In genomic region chr3:197456271-197457091, GRCh38 we compare ENCODE assay signal across 1 cellular context.
A peak's percentile ranks its signal among the peaks of the same experiment; 100 is the strongest.
TF ChIP-seq lines count a peak whose summit lies in the region.

No MANE protein-coding gene starts in this region.

TF ChIP-seq in GM12878, 131 proteins besides CTCF, POLR2A, EP300 and RAD21 (continued from another document):
- TF ChIP-seq ZBTB11 (CRISPR knock-in tag; IDR thresholded peaks at IDR 0.05) (0 out of 2 replicates have a peak, but pooled peaks have one; percentile 4), EED (IDR thresholded peaks at IDR 0.05; ENCODE audit: low read depth) (peak; percentile 64; the same call in 1 of the 2 replicates), TAF1 (IDR thresholded peaks at IDR 0.05; ENCODE audit: borderline replicate concordance, low read depth, low read length) (peak; percentile 50; the same call in 1 of the 2 replicates), IKZF1 (conservative IDR thresholded peaks at IDR 0.05) (peak; percentile 95), ZNF687 (IDR thresholded peaks at IDR 0.05) (peak; percentile 62; the same call in 1 of the 2 replicates), DPF2 (IDR thresholded peaks at IDR 0.05) (0 out of 2 replicates have a peak, but pooled peaks have one; percentile 31), ETV6 (conservative IDR thresholded peaks at IDR 0.05 in 1 of 2, IDR thresholded peaks at IDR 0.05 in 1 of 2; ENCODE audit: borderline replicate concordance in 1 of 2, low read depth in 1 of 2) (peak in 1 of 2 experiments; percentile 95; a peak in 2 of 4 replicates), NR2F1 (conservative IDR thresholded peaks at IDR 0.05) (peak; percentile 43), MEF2B (IDR thresholded peaks at IDR 0.05; ENCODE audit: partially characterized antibody, poor library complexity, severe bottlenecking) (peak; percentile 12), MYB (IDR thresholded peaks at IDR 0.05; ENCODE audit: borderline replicate concordance, low read depth, low read length) (no peak), TCF12 (IDR thresholded peaks at IDR 0.05; ENCODE audit: low read depth, low read length) (no peak), HDGF (IDR thresholded peaks at IDR 0.05) (0 out of 2 replicates have a peak, but pooled peaks have one; percentile 46), TBL1XR1 (IDR thresholded peaks at IDR 0.05; ENCODE audit: low read depth, low read length) (no peak), BHLHE40 (IDR thresholded peaks at IDR 0.05; ENCODE audit: borderline replicate concordance in 1 of 2, low read depth in 2 of 2, low read length in 1 of 2) (peak; percentile 64 to 90; a peak in 2 of 4 replicates), ZNF217 (IDR thresholded peaks at IDR 0.05) (0 out of 2 replicates have a peak, but pooled peaks have one; percentile 24), CHD4 (IDR thresholded peaks at IDR 0.05) (no peak), SMAD5 (IDR thresholded peaks at IDR 0.05; ENCODE audit: low read depth) (peak; percentile 36; the same call in 1 of the 2 replicates), PAX5 (IDR thresholded peaks at IDR 0.05; ENCODE audit: borderline replicate concordance, low read depth, low read length) (no peak), IKZF2 (IDR thresholded peaks at IDR 0.05) (peak; percentile 66 to 74; a peak in 3 of 4 replicates), KLF5 (IDR thresholded peaks at IDR 0.05; ENCODE audit: partially characterized antibody) (peak; percentile 33), SMARCA5 (IDR thresholded peaks at IDR 0.05) (0 out of 2 replicates have a peak, but pooled peaks have one; percentile 56), IRF4 (IDR thresholded peaks at IDR 0.05; ENCODE audit: low read depth, low read length) (no peak), EGR1 (IDR thresholded peaks at IDR 0.05; ENCODE audit: borderline replicate concordance in 1 of 2, low read depth in 2 of 2, low read length in 2 of 2) (peak in 1 of 2 experiments; percentile 56; a peak in 1 of 3 replicates), RAD51 (IDR thresholded peaks at IDR 0.05) (peak; percentile 75), PML (IDR thresholded peaks at IDR 0.05; ENCODE audit: low read length) (no peak), YBX1 (IDR thresholded peaks at IDR 0.05) (no peak)
- TF ChIP-seq, protein P1, sequence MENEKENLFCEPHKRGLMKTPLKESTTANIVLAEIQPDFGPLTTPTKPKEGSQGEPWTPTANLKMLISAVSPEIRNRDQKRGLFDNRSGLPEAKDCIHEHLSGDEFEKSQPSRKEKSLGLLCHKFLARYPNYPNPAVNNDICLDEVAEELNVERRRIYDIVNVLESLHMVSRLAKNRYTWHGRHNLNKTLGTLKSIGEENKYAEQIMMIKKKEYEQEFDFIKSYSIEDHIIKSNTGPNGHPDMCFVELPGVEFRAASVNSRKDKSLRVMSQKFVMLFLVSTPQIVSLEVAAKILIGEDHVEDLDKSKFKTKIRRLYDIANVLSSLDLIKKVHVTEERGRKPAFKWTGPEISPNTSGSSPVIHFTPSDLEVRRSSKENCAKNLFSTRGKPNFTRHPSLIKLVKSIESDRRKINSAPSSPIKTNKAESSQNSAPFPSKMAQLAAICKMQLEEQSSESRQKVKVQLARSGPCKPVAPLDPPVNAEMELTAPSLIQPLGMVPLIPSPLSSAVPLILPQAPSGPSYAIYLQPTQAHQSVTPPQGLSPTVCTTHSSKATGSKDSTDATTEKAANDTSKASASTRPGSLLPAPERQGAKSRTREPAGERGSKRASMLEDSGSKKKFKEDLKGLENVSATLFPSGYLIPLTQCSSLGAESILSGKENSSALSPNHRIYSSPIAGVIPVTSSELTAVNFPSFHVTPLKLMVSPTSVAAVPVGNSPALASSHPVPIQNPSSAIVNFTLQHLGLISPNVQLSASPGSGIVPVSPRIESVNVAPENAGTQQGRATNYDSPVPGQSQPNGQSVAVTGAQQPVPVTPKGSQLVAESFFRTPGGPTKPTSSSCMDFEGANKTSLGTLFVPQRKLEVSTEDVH (IDR thresholded peaks at IDR 0.05; ENCODE audit: low read depth, partially characterized antibody) = no peak
- TF ChIP-seq, protein P2, sequence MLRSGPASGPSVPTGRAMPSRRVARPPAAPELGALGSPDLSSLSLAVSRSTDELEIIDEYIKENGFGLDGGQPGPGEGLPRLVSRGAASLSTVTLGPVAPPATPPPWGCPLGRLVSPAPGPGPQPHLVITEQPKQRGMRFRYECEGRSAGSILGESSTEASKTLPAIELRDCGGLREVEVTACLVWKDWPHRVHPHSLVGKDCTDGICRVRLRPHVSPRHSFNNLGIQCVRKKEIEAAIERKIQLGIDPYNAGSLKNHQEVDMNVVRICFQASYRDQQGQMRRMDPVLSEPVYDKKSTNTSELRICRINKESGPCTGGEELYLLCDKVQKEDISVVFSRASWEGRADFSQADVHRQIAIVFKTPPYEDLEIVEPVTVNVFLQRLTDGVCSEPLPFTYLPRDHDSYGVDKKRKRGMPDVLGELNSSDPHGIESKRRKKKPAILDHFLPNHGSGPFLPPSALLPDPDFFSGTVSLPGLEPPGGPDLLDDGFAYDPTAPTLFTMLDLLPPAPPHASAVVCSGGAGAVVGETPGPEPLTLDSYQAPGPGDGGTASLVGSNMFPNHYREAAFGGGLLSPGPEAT (IDR thresholded peaks at IDR 0.05; ENCODE audit: low read depth) = peak; percentile 27; the same call in 1 of the 2 replicates
- TF ChIP-seq, protein P3, sequence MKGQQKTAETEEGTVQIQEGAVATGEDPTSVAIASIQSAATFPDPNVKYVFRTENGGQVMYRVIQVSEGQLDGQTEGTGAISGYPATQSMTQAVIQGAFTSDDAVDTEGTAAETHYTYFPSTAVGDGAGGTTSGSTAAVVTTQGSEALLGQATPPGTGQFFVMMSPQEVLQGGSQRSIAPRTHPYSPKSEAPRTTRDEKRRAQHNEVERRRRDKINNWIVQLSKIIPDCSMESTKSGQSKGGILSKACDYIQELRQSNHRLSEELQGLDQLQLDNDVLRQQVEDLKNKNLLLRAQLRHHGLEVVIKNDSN (IDR thresholded peaks at IDR 0.05; ENCODE audit: borderline replicate concordance, extremely low read length, insufficient read depth, low read depth, low read length) = peak; percentile 73
- TF ChIP-seq, protein P4, sequence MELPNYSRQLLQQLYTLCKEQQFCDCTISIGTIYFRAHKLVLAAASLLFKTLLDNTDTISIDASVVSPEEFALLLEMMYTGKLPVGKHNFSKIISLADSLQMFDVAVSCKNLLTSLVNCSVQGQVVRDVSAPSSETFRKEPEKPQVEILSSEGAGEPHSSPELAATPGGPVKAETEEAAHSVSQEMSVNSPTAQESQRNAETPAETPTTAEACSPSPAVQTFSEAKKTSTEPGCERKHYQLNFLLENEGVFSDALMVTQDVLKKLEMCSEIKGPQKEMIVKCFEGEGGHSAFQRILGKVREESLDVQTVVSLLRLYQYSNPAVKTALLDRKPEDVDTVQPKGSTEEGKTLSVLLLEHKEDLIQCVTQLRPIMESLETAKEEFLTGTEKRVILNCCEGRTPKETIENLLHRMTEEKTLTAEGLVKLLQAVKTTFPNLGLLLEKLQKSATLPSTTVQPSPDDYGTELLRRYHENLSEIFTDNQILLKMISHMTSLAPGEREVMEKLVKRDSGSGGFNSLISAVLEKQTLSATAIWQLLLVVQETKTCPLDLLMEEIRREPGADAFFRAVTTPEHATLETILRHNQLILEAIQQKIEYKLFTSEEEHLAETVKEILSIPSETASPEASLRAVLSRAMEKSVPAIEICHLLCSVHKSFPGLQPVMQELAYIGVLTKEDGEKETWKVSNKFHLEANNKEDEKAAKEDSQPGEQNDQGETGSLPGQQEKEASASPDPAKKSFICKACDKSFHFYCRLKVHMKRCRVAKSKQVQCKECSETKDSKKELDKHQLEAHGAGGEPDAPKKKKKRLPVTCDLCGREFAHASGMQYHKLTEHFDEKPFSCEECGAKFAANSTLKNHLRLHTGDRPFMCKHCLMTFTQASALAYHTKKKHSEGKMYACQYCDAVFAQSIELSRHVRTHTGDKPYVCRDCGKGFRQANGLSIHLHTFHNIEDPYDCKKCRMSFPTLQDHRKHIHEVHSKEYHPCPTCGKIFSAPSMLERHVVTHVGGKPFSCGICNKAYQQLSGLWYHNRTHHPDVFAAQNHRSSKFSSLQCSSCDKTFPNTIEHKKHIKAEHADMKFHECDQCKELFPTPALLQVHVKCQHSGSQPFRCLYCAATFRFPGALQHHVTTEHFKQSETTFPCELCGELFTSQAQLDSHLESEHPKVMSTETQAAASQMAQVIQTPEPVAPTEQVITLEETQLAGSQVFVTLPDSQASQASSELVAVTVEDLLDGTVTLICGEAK (IDR thresholded peaks at IDR 0.05; ENCODE audit: borderline replicate concordance) = peak; percentile 74; the same call in 1 of the 2 replicates
- TF ChIP-seq, protein P5, sequence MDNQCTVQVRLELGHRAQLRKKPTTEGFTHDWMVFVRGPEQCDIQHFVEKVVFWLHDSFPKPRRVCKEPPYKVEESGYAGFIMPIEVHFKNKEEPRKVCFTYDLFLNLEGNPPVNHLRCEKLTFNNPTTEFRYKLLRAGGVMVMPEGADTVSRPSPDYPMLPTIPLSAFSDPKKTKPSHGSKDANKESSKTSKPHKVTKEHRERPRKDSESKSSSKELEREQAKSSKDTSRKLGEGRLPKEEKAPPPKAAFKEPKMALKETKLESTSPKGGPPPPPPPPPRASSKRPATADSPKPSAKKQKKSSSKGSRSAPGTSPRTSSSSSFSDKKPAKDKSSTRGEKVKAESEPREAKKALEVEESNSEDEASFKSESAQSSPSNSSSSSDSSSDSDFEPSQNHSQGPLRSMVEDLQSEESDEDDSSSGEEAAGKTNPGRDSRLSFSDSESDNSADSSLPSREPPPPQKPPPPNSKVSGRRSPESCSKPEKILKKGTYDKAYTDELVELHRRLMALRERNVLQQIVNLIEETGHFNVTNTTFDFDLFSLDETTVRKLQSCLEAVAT (IDR thresholded peaks at IDR 0.05) = 0 out of 2 replicates have a peak, but pooled peaks have one; percentile 30
